In genomic region chr22:22422629-22423112, GRCh38 we compare ENCODE assay signal across 8 cellular contexts.
DNase-seq lines count a peak whose midpoint lies in the region; ATAC-seq lines count a peak whose summit lies in the region.

No MANE protein-coding gene starts in this region.

- no peaks in the 10 kb centered on the region for H3K4me1 Mint-ChIP-seq in activated CD4-positive, alpha-beta T cell treated with anti-CD3 and anti-CD28 coated beads, Interleukin-2, amount 10 ng/mL, durations not matched to agents 24 days and 14 days
- peaks cover 57% of the 10 kb centered on the region for H3K4me1 Mint-ChIP-seq in stimulated activated memory B cell treated with anti-CD40 and anti-IgM and Interleukin-4, amounts not matched to agents 10 μg/mL and 1 μg/mL and 100 μg/mL, for 72 hours

- no peak overlapping the region for H3K27ac Mint-ChIP-seq in activated CD4-positive, alpha-beta T cell treated with anti-CD3 and anti-CD28 coated beads, Interleukin-2, amount 10 ng/mL, durations not matched to agents 24 days and 14 days
- no peak overlapping the region for H3K27ac Mint-ChIP-seq in stimulated activated memory B cell treated with anti-CD40 and anti-IgM and Interleukin-4, amounts not matched to agents 10 μg/mL and 1 μg/mL and 100 μg/mL, for 72 hours

- peaks cover 29% of the 10 kb centered on the region for H3K27me3 Mint-ChIP-seq in activated CD4-positive, alpha-beta T cell treated with anti-CD3 and anti-CD28 coated beads, Interleukin-2, amount 10 ng/mL, durations not matched to agents 24 days and 14 days
- H3K27me3 Mint-ChIP-seq in stimulated activated memory B cell treated with anti-CD40 and anti-IgM and Interleukin-4, amounts not matched to agents 10 μg/mL and 1 μg/mL and 100 μg/mL, for 72 hours: no peaks in the 10 kb centered on the region

- no peaks in the 10 kb centered on the region for H3K9me3 Mint-ChIP-seq in activated CD4-positive, alpha-beta T cell treated with anti-CD3 and anti-CD28 coated beads, Interleukin-2, amount 10 ng/mL, durations not matched to agents 24 days and 14 days
- H3K9me3 Mint-ChIP-seq in stimulated activated memory B cell treated with anti-CD40 and anti-IgM and Interleukin-4, amounts not matched to agents 10 μg/mL and 1 μg/mL and 100 μg/mL, for 72 hours: no peaks in the 10 kb centered on the region

- no peaks in the 10 kb centered on the region for H3K36me3 Mint-ChIP-seq in activated CD4-positive, alpha-beta T cell treated with anti-CD3 and anti-CD28 coated beads, Interleukin-2, amount 10 ng/mL, durations not matched to agents 24 days and 14 days (ENCODE audit: low read depth)
- no peaks in the 10 kb centered on the region for H3K36me3 Mint-ChIP-seq in stimulated activated memory B cell treated with anti-CD40 and anti-IgM and Interleukin-4, amounts not matched to agents 10 μg/mL and 1 μg/mL and 100 μg/mL, for 72 hours

- DNase-seq in Ammon's horn (ENCODE audit: low spot score): peak; percentile 50
- peak; percentile 31 for DNase-seq in NCI-H460 (ENCODE audit: extremely low read depth, low read depth)
- DNase-seq in activated CD4-positive, alpha-beta T cell treated with anti-CD3 and anti-CD28 coated beads, Interleukin-2, amount 10 ng/mL, durations not matched to agents 24 days and 14 days: peak; percentile 89
- DNase-seq in effector CD4-positive, alpha-beta T cell: peak; percentile 37
- peak; percentile 38 for DNase-seq in midbrain (lab: John Stamatoyannopoulos, UW)

- ATAC-seq in GM18861 (IDR thresholded peaks at IDR 0.05; ENCODE audit: unreplicated experiment) (peak; percentile 92), HG03064 (IDR thresholded peaks at IDR 0.05; ENCODE audit: low read depth, unreplicated experiment) (peak; percentile 81)
- peak; percentile 100 for ATAC-seq in stimulated activated memory B cell treated with anti-CD40 and anti-IgM and Interleukin-4, amounts not matched to agents 10 μg/mL and 1 μg/mL and 100 μg/mL, for 72 hours

- intact Hi-C loops in activated CD4-positive, alpha-beta T cell treated with anti-CD3 and anti-CD28 coated beads, Interleukin-2, amount 10 ng/mL, durations not matched to agents 24 days and 14 days (cut with micrococcal nuclease): loop anchor here (2.0 kb wide), 1 partner anchor 66 kb away; no protein-coding TSS in a partner anchor

- H3K4me3 Mint-ChIP-seq in activated CD4-positive, alpha-beta T cell treated with anti-CD3 and anti-CD28 coated beads, Interleukin-2, amount 10 ng/mL, durations not matched to agents 24 days and 14 days: no peak overlapping the region
- H3K4me3 Mint-ChIP-seq in stimulated activated memory B cell treated with anti-CD40 and anti-IgM and Interleukin-4, amounts not matched to agents 10 μg/mL and 1 μg/mL and 100 μg/mL, for 72 hours: peak overlapping the region; percentile 35

Comparison
In these comparisons a context has a peak if more than half of its experiments do, and no peak if none do; other contexts are left out.
1. Peak in every context shown above with its lines: DNase-seq and ATAC-seq.
2. DNase-seq: peak in every context shown above with its lines; median percentile 89 in activated CD4-positive, alpha-beta T cell treated with anti-CD3 and anti-CD28 coated beads, Interleukin-2, amount 10 ng/mL, durations not matched to agents 24 days and 14 days; 50 in Ammon's horn; 38 in midbrain; 37 in effector CD4-positive, alpha-beta T cell; 31 in NCI-H460.